ENCODE assay signal across 23 cellular contexts in genomic region chr5:21701317-21701716, GRCh38.
DNase-seq lines count a peak whose midpoint lies in the region; ATAC-seq, FAIRE-seq and TF ChIP-seq lines count a peak whose summit lies in the region.
"Had no signal": no experiment of that assay in that cellular context is flagged by ENCODE, and none has a peak within 500 bp of the region (broad histone marks: within the 10 kb centered on the region; RNA-seq: fewer than 3 reads in every experiment).

No MANE protein-coding gene starts in this region.

- DNase-seq in NCI-H2171 treated with DMSO at 0.1 percent for 48 hours (lab: John Stamatoyannopoulos, UW) = peak; percentile 52
- no peak for DNase-seq in NCI-H2171 (lab: John Stamatoyannopoulos, UW)
- DNase-seq in MM.1S = peak; percentile 20
- peak; percentile 2 for DNase-seq in GM12878 (ENCODE audit: low read depth, low spot score)
- peak; percentile 6 for DNase-seq in renal cortical epithelial cell (ENCODE audit: low read depth)
- no peak for DNase-seq in NCI-H526 (lab: John Stamatoyannopoulos, UW)
- DNase-seq in frontal cortex (ENCODE audit: low spot score in 2 of 2) = no peak
- DNase-seq in NCI-H128 (lab: John Stamatoyannopoulos, UW; ENCODE audit: unreplicated experiment) = no peak
- DNase-seq: activated CD4-positive, alpha-beta T cell treated with anti-CD3 and anti-CD28 coated beads for 1 hour; H9; head of caudate nucleus; Kasumi-1; NCI-H1694 treated with DMSO at 0.1 percent for 48 hours; NCI-H446; right cardiac atrium; stimulated activated CD4-positive, alpha-beta T cell treated with anti-CD3 and anti-CD28 coated beads, Interleukin-15, amount 100 ng/mL, for 24 hours; stimulated activated naive CD4-positive, alpha-beta T cell; T1000; tibial artery had no signal

- no peak for TF ChIP-seq EP300 in GM12878 (IDR thresholded peaks at IDR 0.05; ENCODE audit: borderline replicate concordance in 1 of 2, control insufficient read depth in 1 of 2, low read depth in 2 of 2, low read length in 2 of 2)

- no peaks in the 10 kb centered on the region for H3K27me3 ChIP-seq in MM.1S (replicated peaks; ENCODE audit: insufficient read depth, low read length)
- H3K27me3 ChIP-seq in GM12878 (replicated peaks in 1 of 2; ENCODE audit: control insufficient read depth in 2 of 2, insufficient read depth in 2 of 2, low read length in 1 of 2) = no peaks in the 10 kb centered on the region
- H3K27me3 ChIP-seq: BLaER1 treated with 17β-estradiol and CSF1 and Interleukin-3, amounts not matched to agents 10 nM and 100 nM; cardiac muscle cell; tibial artery had no signal

- FAIRE-seq in GM12878 (lab: Jason Lieb, UNC) (no peak), frontal cortex (lab: Jason Lieb, UNC) (no peak)

- no peak overlapping the region for H3K4me2 ChIP-seq in MM.1S (ENCODE audit: low read depth, low read length)
- H3K4me2 ChIP-seq in GM12878 (ENCODE audit: control insufficient read depth, insufficient read depth) = peak overlapping the region; percentile 55
- H3K4me2 ChIP-seq: BLaER1 treated with 17β-estradiol and CSF1 and Interleukin-3, amounts not matched to agents 10 nM and 100 nM had no signal

- RAD21 ChIA-PET in GM12878 (lab: Charles Lee; ENCODE audit: unreplicated experiment) = no interaction called here

- H3K9ac ChIP-seq in MM.1S (ENCODE audit: low read length) = no peak overlapping the region
- no peak overlapping the region for H3K9ac ChIP-seq in GM12878 (ENCODE audit: control insufficient read depth, insufficient read depth, low read length)
- H3K9ac ChIP-seq: BLaER1 treated with 17β-estradiol and CSF1 and Interleukin-3, amounts not matched to agents 10 nM and 100 nM had no signal

- no peaks in the 10 kb centered on the region for H3F3A ChIP-seq in MM.1S (ENCODE audit: insufficient read depth, low read length)

- H3K27ac ChIP-seq in MM.1S (ENCODE audit: low read length) = no peak overlapping the region
- H3K27ac ChIP-seq in GM12878 (ENCODE audit: control insufficient read depth, insufficient read depth) = no peak overlapping the region
- H3K27ac ChIP-seq: 22Rv1; BLaER1 treated with 17β-estradiol and CSF1 and Interleukin-3, amounts not matched to agents 10 nM and 100 nM; cardiac muscle cell; tibial artery had no signal

- no TSS peak for BruUV-seq in GM12878 (replicated peaks; lab: Mats Ljungman, UMichigan)

- H4K20me1 ChIP-seq in MM.1S (ENCODE audit: insufficient read depth, low read length) = no peaks in the 10 kb centered on the region
- H4K20me1 ChIP-seq in GM12878 (ENCODE audit: control insufficient read depth, insufficient read depth) = no peaks in the 10 kb centered on the region
- H4K20me1 ChIP-seq: BLaER1 treated with 17β-estradiol and CSF1 and Interleukin-3, amounts not matched to agents 10 nM and 100 nM had no signal

- intact Hi-C loops in GM12878 (cut with micrococcal nuclease; ENCODE audit: unreplicated experiment) = no loop called here

- in situ Hi-C loops in GM12878 (cut with MboI) = no loop called here

- ATAC-seq in GM12878 = peak; percentile 35; the same call in 2 of the 3 replicates
- ATAC-seq: esophagus mucosa, right cardiac atrium had no signal

- H3K36me3 ChIP-seq in MM.1S (replicated peaks; ENCODE audit: insufficient read depth, low read length) (no peaks in the 10 kb centered on the region), GM12878 (ENCODE audit: control insufficient read depth in 2 of 2, insufficient read depth in 2 of 2, low read length in 1 of 2) (no peaks in the 10 kb centered on the region)
- H3K36me3 ChIP-seq: BLaER1 treated with 17β-estradiol and CSF1 and Interleukin-3, amounts not matched to agents 10 nM and 100 nM; cardiac muscle cell; tibial artery had no signal

- SMC1A ChIA-PET in GM12878 (lab: Charles Lee; ENCODE audit: uncharacterized antibody, unreplicated experiment) = interaction anchor here (0.7 kb wide), 2 partner anchors 22 to 1208 kb away, joined by 3 read pairs; no protein-coding TSS in a partner anchor

- TF ChIP-seq POLR2A in GM12878 (IDR thresholded peaks at IDR 0.05; ENCODE audit: low read depth, low read length) = no peak

- TF ChIP-seq CTCF in MM.1S (IDR thresholded peaks at IDR 0.05; ENCODE audit: low read length) (no peak), GM12878 (IDR thresholded peaks at IDR 0.05 in 2 of 3, conservative IDR thresholded peaks at IDR 0.05 in 1 of 3; ENCODE audit: control insufficient read depth in 2 of 3, extremely low read depth in 1 of 3, insufficient read depth in 1 of 3, low read depth in 3 of 3, low read length in 3 of 3) (no peak)

- CTCF ChIA-PET in GM12878 (lab: Yijun Ruan, JAX) = interaction anchor here (0.6 kb wide), 1 partner anchor 68 kb away, joined by 3 read pairs; no protein-coding TSS in a partner anchor

- no peak for TF ChIP-seq RAD21 in GM12878 (IDR thresholded peaks at IDR 0.05; ENCODE audit: insufficient read depth, low read depth, low read length)

- H3K4me1 ChIP-seq in MM.1S (ENCODE audit: low read length) (no peaks in the 10 kb centered on the region), GM12878 (ENCODE audit: control insufficient read depth, insufficient read depth, low read length) (no peaks in the 10 kb centered on the region)
- H3K4me1 ChIP-seq: BLaER1 treated with 17β-estradiol and CSF1 and Interleukin-3, amounts not matched to agents 10 nM and 100 nM; tibial artery had no signal

- no peak overlapping the region for H3K4me3 ChIP-seq in MM.1S (ENCODE audit: low read length)
- no peak overlapping the region for H3K4me3 ChIP-seq in GM12878
- H3K4me3 ChIP-seq: BLaER1 treated with 17β-estradiol and CSF1 and Interleukin-3, amounts not matched to agents 10 nM and 100 nM; cardiac muscle cell; tibial artery had no signal

- H3K9me3 ChIP-seq in MM.1S (replicated peaks; ENCODE audit: insufficient read depth, low read length) = no peaks in the 10 kb centered on the region
- H3K9me3 ChIP-seq in GM12878 (replicated peaks; ENCODE audit: control insufficient read depth, insufficient read depth, low read length) = no peaks in the 10 kb centered on the region
- H3K9me3 ChIP-seq: tibial artery had no signal

- no peak overlapping the region for H2AFZ ChIP-seq in MM.1S (ENCODE audit: low read length)
- H2AFZ ChIP-seq in GM12878 (ENCODE audit: control insufficient read depth, low read depth, low read length) = peak overlapping the region; percentile 51; the same call in 1 of the 2 replicates

- 33% methylated on average over 3 of the region's 3 CpGs for WGBS in GM12878 (ENCODE audit: insufficient coverage, insufficient replicate concordance, low lambda C conversion rate, missing lambda C conversion rate)

- H3K9me2 ChIP-seq in MM.1S (replicated peaks; ENCODE audit: insufficient read depth, low read length) = no peaks in the 10 kb centered on the region

- H3K79me2 ChIP-seq in MM.1S (ENCODE audit: low read length) = no peaks in the 10 kb centered on the region
- no peaks in the 10 kb centered on the region for H3K79me2 ChIP-seq in GM12878 (ENCODE audit: control insufficient read depth, insufficient read depth, low read length)

- POLR2A ChIA-PET in GM12878 (lab: Charles Lee) = no interaction called here

TF ChIP-seq in GM12878, 131 proteins besides CTCF, POLR2A, EP300 and RAD21:
- TF ChIP-seq, protein P1, sequence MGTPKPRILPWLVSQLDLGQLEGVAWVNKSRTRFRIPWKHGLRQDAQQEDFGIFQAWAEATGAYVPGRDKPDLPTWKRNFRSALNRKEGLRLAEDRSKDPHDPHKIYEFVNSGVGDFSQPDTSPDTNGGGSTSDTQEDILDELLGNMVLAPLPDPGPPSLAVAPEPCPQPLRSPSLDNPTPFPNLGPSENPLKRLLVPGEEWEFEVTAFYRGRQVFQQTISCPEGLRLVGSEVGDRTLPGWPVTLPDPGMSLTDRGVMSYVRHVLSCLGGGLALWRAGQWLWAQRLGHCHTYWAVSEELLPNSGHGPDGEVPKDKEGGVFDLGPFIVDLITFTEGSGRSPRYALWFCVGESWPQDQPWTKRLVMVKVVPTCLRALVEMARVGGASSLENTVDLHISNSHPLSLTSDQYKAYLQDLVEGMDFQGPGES (IDR thresholded peaks at IDR 0.05) = no peak
- TF ChIP-seq, protein P2, sequence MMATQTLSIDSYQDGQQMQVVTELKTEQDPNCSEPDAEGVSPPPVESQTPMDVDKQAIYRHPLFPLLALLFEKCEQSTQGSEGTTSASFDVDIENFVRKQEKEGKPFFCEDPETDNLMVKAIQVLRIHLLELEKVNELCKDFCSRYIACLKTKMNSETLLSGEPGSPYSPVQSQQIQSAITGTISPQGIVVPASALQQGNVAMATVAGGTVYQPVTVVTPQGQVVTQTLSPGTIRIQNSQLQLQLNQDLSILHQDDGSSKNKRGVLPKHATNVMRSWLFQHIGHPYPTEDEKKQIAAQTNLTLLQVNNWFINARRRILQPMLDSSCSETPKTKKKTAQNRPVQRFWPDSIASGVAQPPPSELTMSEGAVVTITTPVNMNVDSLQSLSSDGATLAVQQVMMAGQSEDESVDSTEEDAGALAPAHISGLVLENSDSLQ (IDR thresholded peaks at IDR 0.05) = no peak
- TF ChIP-seq KAT2A (conservative IDR thresholded peaks at IDR 0.05; ENCODE audit: control insufficient read depth, low read depth, low read length) (no peak), SIX5 (IDR thresholded peaks at IDR 0.05; ENCODE audit: low read depth, low read length, severe bottlenecking) (no peak), NBN (IDR thresholded peaks at IDR 0.05) (no peak), SMAD1 (IDR thresholded peaks at IDR 0.05; ENCODE audit: low read depth, partially characterized antibody) (no peak)

Comparison
In these comparisons a context has a peak if more than half of its experiments do, and no peak if none do; other contexts are left out.
1. DNase-seq: peak in NCI-H2171 treated with DMSO at 0.1 percent for 48 hours (single experiment), MM.1S (single experiment), GM12878 (single experiment) and renal cortical epithelial cell (single experiment); none in NCI-H2171 (single experiment), NCI-H526 (0 of 2), frontal cortex (0 of 2) and NCI-H128 (single experiment).